8 cellular contexts compared by ENCODE assay signal in the genomic region with DNA sequence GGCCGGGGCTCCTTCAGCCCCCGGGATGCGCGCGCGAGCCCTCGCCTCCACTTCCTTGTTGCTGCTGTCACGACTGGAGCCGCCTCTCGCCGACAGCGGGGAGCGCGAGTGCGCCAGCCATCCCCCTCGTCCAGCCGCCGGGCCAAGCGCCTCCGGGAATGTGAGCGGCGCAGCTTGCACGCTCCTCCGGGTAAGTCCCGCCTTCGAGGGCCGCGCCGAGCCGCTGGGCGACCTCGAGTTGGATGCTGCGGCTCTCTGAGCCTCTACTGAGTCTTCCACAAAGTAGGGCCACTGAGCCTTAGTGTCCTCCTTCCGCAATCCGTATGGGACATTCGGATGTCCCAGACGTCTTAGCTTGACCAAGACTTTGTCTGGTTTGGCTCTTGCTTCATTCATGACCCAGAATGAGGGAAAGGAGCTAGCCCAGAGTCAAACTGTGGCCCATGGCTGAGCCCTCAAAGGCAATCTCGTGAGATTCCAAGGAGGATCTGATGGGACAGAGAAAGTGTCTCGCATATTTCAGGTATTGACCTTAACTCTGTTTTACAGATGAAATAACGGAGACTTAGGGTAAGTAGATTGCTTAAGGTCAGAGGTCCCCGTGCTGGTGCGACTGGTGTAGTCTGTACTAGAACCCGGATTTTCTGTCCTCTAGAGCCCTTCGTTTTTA. TPM values are rescaled to one million over a fixed set of nuclear protein-coding genes. Genes with fewer than 3 reads are reported as not detected.
DNase-seq lines count a peak whose midpoint lies in the region; ATAC-seq and TF ChIP-seq lines count a peak whose summit lies in the region.

No MANE protein-coding gene starts in this region.

- no peaks in the 10 kb centered on the region for H3K9me3 ChIP-seq in T-helper 17 cell (ENCODE audit: control insufficient read depth, low read length, poor library complexity, severe bottlenecking)

- intact Hi-C loops in MCF 10A (cut with micrococcal nuclease) = loop anchor here (1.0 to 10.0 kb wide), 8 partner anchors 21 to 434 kb away; no protein-coding TSS in a partner anchor

- TF ChIP-seq CTCF in MCF 10A (IDR thresholded peaks at IDR 0.05; ENCODE audit: unreplicated experiment) = no peak

- H3K27ac Mint-ChIP-seq in T-helper 17 cell (peak overlapping the region; percentile 91), MCF 10A (ENCODE audit: low read depth, unreplicated experiment) (peak overlapping the region; percentile 95)

- no TSS peak for BruUV-seq in MCF 10A (replicated peaks; lab: Mats Ljungman, UMichigan)

- H3K4me3 Mint-ChIP-seq in T-helper 17 cell (peak overlapping the region; percentile 96), MCF 10A (ENCODE audit: unreplicated experiment) (peak overlapping the region; percentile 82)

- no peaks in the 10 kb centered on the region for H3K27me3 Mint-ChIP-seq in T-helper 17 cell
- H3K27me3 Mint-ChIP-seq in MCF 10A (ENCODE audit: insufficient read depth, unreplicated experiment) = no peaks in the 10 kb centered on the region

- POLR2A ChIA-PET in MCF 10A (lab: Yijun Ruan, JAX) = interaction anchor here (0.6 to 4.5 kb wide), 31 partner anchors 8 to 450 kb away, joined by 3 to 104 read pairs (median 4); a partner anchor contains a TSS

- peaks cover 32% of the 10 kb centered on the region for H3K4me1 Mint-ChIP-seq in T-helper 17 cell
- peaks cover 43% of the 10 kb centered on the region for H3K4me1 Mint-ChIP-seq in MCF 10A (ENCODE audit: insufficient read depth, unreplicated experiment)

- CTCF ChIA-PET in MCF 10A (lab: Yijun Ruan, JAX) = interaction anchor here (0.6 to 2.4 kb wide), 18 partner anchors 10 to 324 kb away, joined by 3 to 11 read pairs (median 5); no protein-coding TSS in a partner anchor

- ATAC-seq in GM18498 (IDR thresholded peaks at IDR 0.05; ENCODE audit: unreplicated experiment) = peak; percentile 21
- peak; percentile 20 for ATAC-seq in HG03159 (IDR thresholded peaks at IDR 0.05; ENCODE audit: unreplicated experiment)
- ATAC-seq in T-helper 17 cell = peak; percentile 30
- ATAC-seq in HG03025 (IDR thresholded peaks at IDR 0.05; ENCODE audit: low FRiP score, unreplicated experiment) = no peak

- peak; percentile 13 to 38 (median 30) for DNase-seq in T-helper 17 cell
- DNase-seq in MCF 10A (ENCODE audit: unreplicated experiment) = peak; percentile 53
- peak; percentile 73 for DNase-seq in islet precursor cell
- peak; percentile 59 for DNase-seq in stimulated activated CD4-positive, alpha-beta T cell treated with anti-CD3 and anti-CD28 coated beads, Interleukin-15, amount 100 ng/mL, for 24 hours
- no peak for DNase-seq in NCI-H2081 treated with DMSO at 0.1 percent for 48 hours (lab: John Stamatoyannopoulos, UW)

- H3K36me3 Mint-ChIP-seq in T-helper 17 cell (ENCODE audit: low read depth) = peaks cover 4% of the 10 kb centered on the region
- H3K36me3 Mint-ChIP-seq in MCF 10A (ENCODE audit: insufficient read depth, unreplicated experiment) = peaks cover 44% of the 10 kb centered on the region

- H3K9me3 Mint-ChIP-seq in MCF 10A (ENCODE audit: unreplicated experiment) = no peaks in the 10 kb centered on the region

RNA-seq across cellular contexts. Expression of a gene that starts 0.6 kb away (rescaled TPM):
- total RNA-seq in T-helper 17 cell (10 to 100 TPM; 31.9 to 40.8 TPM), MCF 10A (2022) (66.8 and 67.8 TPM in 2 replicates)

RNA-seq across cellular contexts. Expression of a gene that starts 0.7 kb away (rescaled TPM):
- 1 to 10 TPM; 1.4 to 2.0 TPM for total RNA-seq in T-helper 17 cell
- total RNA-seq in MCF 10A (2022) = 9.0 and 10.6 TPM in 2 replicates

RNA-seq across cellular contexts. Expression of a gene that starts 40.6 kb away (rescaled TPM):
- total RNA-seq in T-helper 17 cell = 1 to 10 TPM; 4.6 to 5.2 TPM
- total RNA-seq in MCF 10A (2022) = 44.1 and 56.2 TPM in 2 replicates

RNA-seq across cellular contexts. Expression of a gene that starts 56.5 kb away (rescaled TPM):
- not detected for total RNA-seq in T-helper 17 cell
- total RNA-seq in MCF 10A (2022) = 0.22 and 0.42 TPM in 2 replicates
